In the genomic region with DNA sequence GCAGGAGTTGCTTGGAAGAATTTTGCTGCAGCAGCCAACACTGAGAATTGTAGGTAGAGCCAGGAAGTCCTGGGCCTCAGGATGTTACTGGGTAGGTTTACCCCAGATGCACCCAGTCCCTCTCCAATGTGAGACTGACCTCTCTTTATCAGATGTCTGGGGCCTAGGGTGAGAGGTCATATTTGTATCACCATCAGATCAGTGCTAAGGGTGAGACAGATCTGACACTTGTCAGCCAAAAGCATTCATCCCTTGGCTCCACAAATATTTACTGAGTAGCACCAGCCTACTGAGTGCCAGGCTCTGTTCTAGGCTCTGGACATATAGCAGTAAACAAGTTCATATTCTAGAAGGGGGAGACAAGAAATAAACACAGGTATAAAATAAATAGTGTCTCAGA, we compare ENCODE assay signal across 23 cellular contexts. TPM values are rescaled to one million over a fixed set of nuclear protein-coding genes. Genes with fewer than 3 reads are reported as not detected.
"Had no signal": no experiment of that assay in that cellular context is flagged by ENCODE, and none has a peak within 500 bp of the region (broad histone marks: within the 10 kb centered on the region; RNA-seq: fewer than 3 reads in every experiment).

No MANE protein-coding gene starts in this region.

- FAIRE-seq: HTR-8/SVneo had no signal

- H3K27ac ChIP-seq: RWPE1 had no signal

- H3K9me3 ChIP-seq: MG63, SK-N-SH had no signal

- H3K9ac ChIP-seq: SK-N-SH had no signal

- H3K4me2 ChIP-seq: SK-N-SH had no signal

- DNase-seq: Karpas-422, KG1, MG63, NCI-H1092, NCI-H1105 treated with DMSO at 0.1 percent for 48 hours, NCI-H1417 treated with DMSO at 0.1 percent for 48 hours, NCI-H146, NCI-H1694 treated with DMSO at 0.1 percent for 48 hours, NCI-H1930, NCI-H2081, NCI-H2107, NCI-H2227 treated with DMSO at 0.1 percent for 48 hours, NCI-H524, NCI-H526 treated with DMSO at 0.1 percent for 48 hours, NCI-H748 treated with DMSO at 0.1 percent for 48 hours, PC-3, SHP77, SK-N-SH, SW 1271 had no signal

- ATAC-seq: Panc1, PC-3 had no signal

- H3K27me3 ChIP-seq: MG63 had no signal

- H3K4me3 ChIP-seq: MG63 had no signal

RNA-seq across cellular contexts. Expression of a gene that starts 32.4 kb away (rescaled TPM):
- total RNA-seq: SK-MEL-5 had no signal
